In the genomic region with DNA sequence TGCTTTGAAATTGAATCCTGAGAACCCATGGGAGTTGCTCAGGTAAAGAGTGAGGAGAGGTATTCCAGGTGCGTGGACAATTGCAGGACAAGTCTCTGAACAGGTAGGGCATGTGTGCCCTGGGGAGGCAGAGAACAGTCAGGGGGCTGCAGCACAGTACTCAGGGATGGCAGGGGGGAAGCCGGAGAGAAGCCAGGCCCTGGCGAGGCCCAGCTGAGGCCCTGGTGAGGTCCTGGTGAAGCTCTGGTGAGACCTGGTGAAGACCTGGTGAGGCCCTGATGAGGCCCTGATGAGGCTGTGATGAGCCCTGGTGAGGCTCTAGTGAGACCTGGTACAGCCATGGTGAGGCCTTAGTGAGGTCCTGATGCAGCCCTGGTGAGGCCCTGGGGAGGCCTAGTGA, we compare ENCODE assay signal across 22 cellular contexts.
DNase-seq lines count a peak whose midpoint lies in the region; ATAC-seq lines count a peak whose summit lies in the region.
"Had no signal": no experiment of that assay in that cellular context is flagged by ENCODE, and none has a peak within 500 bp of the region (broad histone marks: within the 10 kb centered on the region; RNA-seq: fewer than 3 reads in every experiment).

No MANE protein-coding gene starts in this region.

- intact Hi-C loops in activated CD4-positive, alpha-beta T cell treated with anti-CD3 and anti-CD28 coated beads for 36 hours (cut with DNase I, micrococcal nuclease): no loop called here

- POLR2A ChIA-PET in activated CD4-positive, alpha-beta T cell treated with anti-CD3 and anti-CD28 coated beads for 36 hours (lab: Charles Lee): no interaction called here

- peak overlapping the region; percentile 39 for H3K27ac Mint-ChIP-seq in stimulated activated naive CD8-positive, alpha-beta T cell treated with anti-CD3 and anti-CD28 coated beads, Interleukin-15, Interleukin-2, amounts not matched to agents 100 ng/mL and 50 ng/mL, for 24 hours
- no peak overlapping the region for H3K27ac Mint-ChIP-seq in stimulated activated memory B cell treated with anti-CD40 and anti-IgM and Interleukin-4, amounts not matched to agents 10 μg/mL and 1 μg/mL and 100 μg/mL, for 72 hours
- H3K27ac Mint-ChIP-seq in activated CD4-positive, alpha-beta T cell treated with anti-CD3 and anti-CD28 coated beads for 36 hours: no peak overlapping the region
- H3K27ac Mint-ChIP-seq: CD4-positive, CD25-positive, alpha-beta regulatory T cell had no signal

- H3K9me3 Mint-ChIP-seq in stimulated activated naive CD8-positive, alpha-beta T cell treated with anti-CD3 and anti-CD28 coated beads, Interleukin-15, Interleukin-2, amounts not matched to agents 100 ng/mL and 50 ng/mL, for 24 hours: no peaks in the 10 kb centered on the region
- H3K9me3 Mint-ChIP-seq in stimulated activated memory B cell treated with anti-CD40 and anti-IgM and Interleukin-4, amounts not matched to agents 10 μg/mL and 1 μg/mL and 100 μg/mL, for 72 hours: no peaks in the 10 kb centered on the region
- no peaks in the 10 kb centered on the region for H3K9me3 Mint-ChIP-seq in activated CD4-positive, alpha-beta T cell treated with anti-CD3 and anti-CD28 coated beads for 36 hours (ENCODE audit: low read depth)

- H3K4me3 Mint-ChIP-seq in stimulated activated naive CD8-positive, alpha-beta T cell treated with anti-CD3 and anti-CD28 coated beads, Interleukin-15, Interleukin-2, amounts not matched to agents 100 ng/mL and 50 ng/mL, for 24 hours: no peak overlapping the region
- H3K4me3 Mint-ChIP-seq in stimulated activated memory B cell treated with anti-CD40 and anti-IgM and Interleukin-4, amounts not matched to agents 10 μg/mL and 1 μg/mL and 100 μg/mL, for 72 hours: no peak overlapping the region
- no peak overlapping the region for H3K4me3 Mint-ChIP-seq in activated CD4-positive, alpha-beta T cell treated with anti-CD3 and anti-CD28 coated beads for 36 hours

- peaks cover 17% of the 10 kb centered on the region for H3K4me1 Mint-ChIP-seq in stimulated activated naive CD8-positive, alpha-beta T cell treated with anti-CD3 and anti-CD28 coated beads, Interleukin-15, Interleukin-2, amounts not matched to agents 100 ng/mL and 50 ng/mL, for 24 hours (ENCODE audit: low read depth)
- no peaks in the 10 kb centered on the region for H3K4me1 Mint-ChIP-seq in stimulated activated memory B cell treated with anti-CD40 and anti-IgM and Interleukin-4, amounts not matched to agents 10 μg/mL and 1 μg/mL and 100 μg/mL, for 72 hours
- peaks cover 7% of the 10 kb centered on the region for H3K4me1 Mint-ChIP-seq in activated CD4-positive, alpha-beta T cell treated with anti-CD3 and anti-CD28 coated beads for 36 hours
- H3K4me1 Mint-ChIP-seq: CD4-positive, CD25-positive, alpha-beta regulatory T cell had no signal

- H3K27me3 Mint-ChIP-seq in stimulated activated naive CD8-positive, alpha-beta T cell treated with anti-CD3 and anti-CD28 coated beads, Interleukin-15, Interleukin-2, amounts not matched to agents 100 ng/mL and 50 ng/mL, for 24 hours: no peaks in the 10 kb centered on the region
- H3K27me3 Mint-ChIP-seq in stimulated activated memory B cell treated with anti-CD40 and anti-IgM and Interleukin-4, amounts not matched to agents 10 μg/mL and 1 μg/mL and 100 μg/mL, for 72 hours: peaks cover 12% of the 10 kb centered on the region
- no peaks in the 10 kb centered on the region for H3K27me3 Mint-ChIP-seq in activated CD4-positive, alpha-beta T cell treated with anti-CD3 and anti-CD28 coated beads for 36 hours
- H3K27me3 Mint-ChIP-seq: CD4-positive, CD25-positive, alpha-beta regulatory T cell had no signal

- no peak for ATAC-seq in stimulated activated naive CD8-positive, alpha-beta T cell treated with anti-CD3 and anti-CD28 coated beads, Interleukin-15, Interleukin-2, amounts not matched to agents 100 U/mL and 50 U/mL, for 24 hours
- peak; percentile 31 for ATAC-seq in stimulated activated memory B cell treated with anti-CD40 and anti-IgM and Interleukin-4, amounts not matched to agents 10 μg/mL and 1 μg/mL and 100 μg/mL, for 72 hours
- no peak for ATAC-seq in GM18868 (IDR thresholded peaks at IDR 0.05; ENCODE audit: unreplicated experiment)
- no peak for ATAC-seq in activated CD4-positive, alpha-beta T cell treated with anti-CD3 and anti-CD28 coated beads for 36 hours
- ATAC-seq: HCT116 had no signal

- DNase-seq in stimulated activated naive CD8-positive, alpha-beta T cell treated with anti-CD3 and anti-CD28 coated beads, Interleukin-15, Interleukin-2, amounts not matched to agents 100 U/mL and 50 U/mL, for 24 hours: no peak
- peak; percentile 64 for DNase-seq in mesenteric fat pad (ENCODE audit: low spot score)
- DNase-seq in DMS79 treated with DMSO at 0.1 percent for 48 hours (lab: John Stamatoyannopoulos, UW): no peak
- no peak for DNase-seq in activated CD4-positive, alpha-beta T cell treated with anti-CD3 and anti-CD28 coated beads for 36 hours
- DNase-seq: CD4-positive, CD25-positive, alpha-beta regulatory T cell; DMS53; IMR-90; KG1; MM.1S; NCI-H1694; NCI-H2029 treated with DMSO at 0.1 percent for 48 hours; NCI-H446 treated with DMSO at 0.1 percent for 48 hours; NCI-H526; NCI-H82; NK-92 treated with Interleukin-12 subunit alpha and Interleukin-12 subunit beta, amount 100 ng/mL, for 24 hours; PC-9; Right ventricle myocardium superior; RPMI8226 had no signal

- no peaks in the 10 kb centered on the region for H3K36me3 Mint-ChIP-seq in stimulated activated naive CD8-positive, alpha-beta T cell treated with anti-CD3 and anti-CD28 coated beads, Interleukin-15, Interleukin-2, amounts not matched to agents 100 ng/mL and 50 ng/mL, for 24 hours (ENCODE audit: low read depth)
- H3K36me3 Mint-ChIP-seq in stimulated activated memory B cell treated with anti-CD40 and anti-IgM and Interleukin-4, amounts not matched to agents 10 μg/mL and 1 μg/mL and 100 μg/mL, for 72 hours: no peaks in the 10 kb centered on the region
- H3K36me3 Mint-ChIP-seq in activated CD4-positive, alpha-beta T cell treated with anti-CD3 and anti-CD28 coated beads for 36 hours (ENCODE audit: low read depth): no peaks in the 10 kb centered on the region
- H3K36me3 Mint-ChIP-seq: CD4-positive, CD25-positive, alpha-beta regulatory T cell had no signal

- CTCF ChIA-PET in activated CD4-positive, alpha-beta T cell treated with anti-CD3 and anti-CD28 coated beads for 36 hours (lab: Charles Lee): no interaction called here
